11 cellular contexts compared by ENCODE assay signal in the genomic region with DNA sequence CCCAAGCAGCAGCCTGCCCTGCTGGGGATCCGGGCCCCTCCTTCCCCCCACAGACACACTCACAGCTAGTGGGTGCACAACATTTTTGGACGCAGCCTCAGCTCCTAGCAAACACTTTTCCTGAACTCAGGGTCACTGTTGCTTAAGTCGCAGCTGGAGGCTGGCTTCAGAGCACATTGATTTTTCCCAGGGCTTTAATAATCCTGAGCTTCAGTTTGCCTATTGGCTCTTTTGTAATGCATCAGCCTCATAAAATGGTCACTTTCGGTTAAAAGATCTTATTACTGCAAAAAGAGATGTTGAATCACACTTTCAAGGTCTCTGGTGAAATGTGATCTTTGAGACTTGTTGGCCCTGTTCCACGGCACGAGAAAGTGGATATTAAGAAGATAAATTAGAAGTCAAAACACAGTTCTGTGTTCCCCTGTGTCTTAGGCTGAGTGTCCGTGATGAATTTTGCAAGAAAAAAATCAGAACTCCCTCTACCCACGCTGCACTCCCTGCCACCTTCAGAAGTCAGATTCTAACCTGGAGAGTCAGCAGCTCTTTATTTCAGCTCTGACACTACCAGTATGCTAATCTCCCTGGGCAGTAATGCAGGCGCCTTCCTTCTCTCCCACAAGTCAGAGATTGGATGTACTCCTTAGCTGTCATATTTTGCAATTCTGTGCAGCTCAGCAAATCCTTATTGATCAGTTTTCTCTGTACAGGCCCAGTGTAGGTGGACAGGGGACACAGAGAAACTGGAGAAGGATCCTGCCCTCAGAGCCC.
DNase-seq lines count a peak whose midpoint lies in the region; ATAC-seq and TF ChIP-seq lines count a peak whose summit lies in the region.
"Had no signal": no experiment of that assay in that cellular context is flagged by ENCODE, and none has a peak within 500 bp of the region (broad histone marks: within the 10 kb centered on the region; RNA-seq: fewer than 3 reads in every experiment).

No MANE protein-coding gene starts in this region.

- TF ChIP-seq RAD21 in liver (IDR thresholded peaks at IDR 0.05), result peak; percentile 38 to 71

- H3K9me3 ChIP-seq in liver (ENCODE audit: control insufficient read depth in 4 of 4, low read length in 3 of 4), result no peaks in the 10 kb centered on the region
- H3K9me3 ChIP-seq in upper lobe of right lung, result no peaks in the 10 kb centered on the region

- DNase-seq in HEK293T (ENCODE audit: extremely low spot score) (peak; percentile 9), astrocyte of the cerebellum (ENCODE audit: low read depth) (peak; percentile 13), upper lobe of right lung (no peak), NCI-H1694 treated with DMSO at 0.1 percent for 48 hours (lab: John Stamatoyannopoulos, UW) (no peak), DMS153 treated with DMSO at 0.1 percent for 48 hours (lab: John Stamatoyannopoulos, UW; ENCODE audit: unreplicated experiment) (no peak)
- DNase-seq: activated CD8-positive, alpha-beta memory T cell treated with anti-CD3 and anti-CD28 coated beads, Interleukin-2, amount 10 ng/mL, durations not matched to agents 7 days and 5 days; anterior cingulate cortex; DMS79 treated with DMSO at 0.1 percent for 48 hours; OCI-M1 had no signal

- H3K4me1 ChIP-seq in liver (ENCODE audit: control insufficient read depth in 4 of 4, insufficient read depth in 4 of 4, low read length in 3 of 4) (peaks cover 3 to 31% (median 21%) of the 10 kb centered on the region in 4 donors), upper lobe of right lung (peaks cover 4% of the 10 kb centered on the region)

- in situ Hi-C loops in astrocyte of the cerebellum (cut with HindIII; ENCODE audit: low sequenced_read_pairs), result no loop called here

- TF ChIP-seq CTCF in astrocyte of the cerebellum (IDR thresholded peaks at IDR 0.05; ENCODE audit: low read depth, low read length, missing control alignments) (no peak), liver (IDR thresholded peaks at IDR 0.05; ENCODE audit: low read depth, low read length, missing input control) (no peak), upper lobe of right lung (IDR thresholded peaks at IDR 0.05) (no peak)

- H3K27me3 ChIP-seq in liver (ENCODE audit: control insufficient read depth in 4 of 4, insufficient read depth in 4 of 4, low read length in 3 of 4) (no peaks in the 10 kb centered on the region), upper lobe of right lung (no peaks in the 10 kb centered on the region)

- 20% methylated on average over 9 of the region's 9 CpGs for WGBS in liver

- H3K36me3 ChIP-seq in liver (ENCODE audit: control insufficient read depth in 4 of 4, insufficient read depth in 3 of 4, low read depth in 1 of 4, low read length in 3 of 4) (no peaks in the 10 kb centered on the region), upper lobe of right lung (no peaks in the 10 kb centered on the region)

- POLR2A ChIA-PET in HEK293T (lab: Yijun Ruan, JAX), result no interaction called here

- CTCF ChIA-PET in HEK293T (lab: Yijun Ruan, JAX), result no interaction called here

- intact Hi-C loops in upper lobe of right lung (cut with DNase I), result no loop called here

- ATAC-seq in upper lobe of right lung, result peak; percentile 49
- no peak for ATAC-seq in GM21619 (IDR thresholded peaks at IDR 0.05; ENCODE audit: unreplicated experiment)
- ATAC-seq: activated CD8-positive, alpha-beta memory T cell treated with anti-CD3 and anti-CD28 coated beads, Interleukin-2, amount 10 ng/mL, durations not matched to agents 7 days and 5 days had no signal

- H3K27ac ChIP-seq in liver (ENCODE audit: low read depth in 1 of 2, low read length in 2 of 2) (peak overlapping the region; percentile 60 to 71), upper lobe of right lung (no peak overlapping the region)

- H3K9ac ChIP-seq in liver (ENCODE audit: low read depth in 1 of 2, low read length in 2 of 2), result no peak overlapping the region

- H3K4me3 ChIP-seq in astrocyte of the cerebellum (ENCODE audit: low read depth, low read length), result no peak overlapping the region
- no peak overlapping the region for H3K4me3 ChIP-seq in liver (ENCODE audit: low read depth in 1 of 3, low read length in 3 of 3)
- H3K4me3 ChIP-seq in upper lobe of right lung, result no peak overlapping the region

TF ChIP-seq in HEK293T, 16 proteins besides CTCF, POLR2A, EP300 and RAD21:
- TF ChIP-seq ARNT (IDR thresholded peaks at IDR 0.05) (no peak), TARDBP (IDR thresholded peaks at IDR 0.05) (no peak), FOXM1 (IDR thresholded peaks at IDR 0.05; ENCODE audit: borderline replicate concordance) (no peak), L3MBTL2 (conservative IDR thresholded peaks at IDR 0.05) (no peak), SP1 (IDR thresholded peaks at IDR 0.05) (no peak), ELF4 (IDR thresholded peaks at IDR 0.05) (no peak), CTBP1 (IDR thresholded peaks at IDR 0.05; ENCODE audit: borderline replicate concordance) (no peak)
- TF ChIP-seq, protein P1, sequence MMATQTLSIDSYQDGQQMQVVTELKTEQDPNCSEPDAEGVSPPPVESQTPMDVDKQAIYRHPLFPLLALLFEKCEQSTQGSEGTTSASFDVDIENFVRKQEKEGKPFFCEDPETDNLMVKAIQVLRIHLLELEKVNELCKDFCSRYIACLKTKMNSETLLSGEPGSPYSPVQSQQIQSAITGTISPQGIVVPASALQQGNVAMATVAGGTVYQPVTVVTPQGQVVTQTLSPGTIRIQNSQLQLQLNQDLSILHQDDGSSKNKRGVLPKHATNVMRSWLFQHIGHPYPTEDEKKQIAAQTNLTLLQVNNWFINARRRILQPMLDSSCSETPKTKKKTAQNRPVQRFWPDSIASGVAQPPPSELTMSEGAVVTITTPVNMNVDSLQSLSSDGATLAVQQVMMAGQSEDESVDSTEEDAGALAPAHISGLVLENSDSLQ (IDR thresholded peaks at IDR 0.05), result no peak

TF ChIP-seq in liver, 16 proteins besides CTCF, POLR2A, EP300 and RAD21:
- TF ChIP-seq RXRA (IDR thresholded peaks at IDR 0.05), result peak; percentile 76 to 89
- peak; percentile 89 for TF ChIP-seq SP1 (IDR thresholded peaks at IDR 0.05)
- TF ChIP-seq HNF4G (IDR thresholded peaks at IDR 0.05), result peak; percentile 43
- TF ChIP-seq ATF3 (IDR thresholded peaks at IDR 0.05), result peak; percentile 63
- peak; percentile 31 for TF ChIP-seq YY1 (IDR thresholded peaks at IDR 0.05)
- no peak for TF ChIP-seq GABPA (IDR thresholded peaks at IDR 0.05 in 1 of 2, conservative IDR thresholded peaks at IDR 0.05 in 1 of 2)
- peak; percentile 36 for TF ChIP-seq MAX (IDR thresholded peaks at IDR 0.05)
- no peak for TF ChIP-seq EGR1 (IDR thresholded peaks at IDR 0.05; ENCODE audit: low read depth in 2 of 2)
- no peak for TF ChIP-seq TAF1 (conservative IDR thresholded peaks at IDR 0.05)
- peak; percentile 52 for TF ChIP-seq REST (IDR thresholded peaks at IDR 0.05)
- TF ChIP-seq JUND (IDR thresholded peaks at IDR 0.05), result peak; percentile 33 to 64
- TF ChIP-seq NR2F2 (IDR thresholded peaks at IDR 0.05), result peak; percentile 95
- TF ChIP-seq ZBTB33 (IDR thresholded peaks at IDR 0.05), result peak; percentile 36
- TF ChIP-seq HNF4A (conservative IDR thresholded peaks at IDR 0.05), result peak; percentile 62 to 88
- TF ChIP-seq FOXA2 (IDR thresholded peaks at IDR 0.05), result no peak
- TF ChIP-seq FOXA1 (IDR thresholded peaks at IDR 0.05), result peak; percentile 32

Comparison
In these comparisons a context has a peak if more than half of its experiments do, and no peak if none do; other contexts are left out.
1. DNase-seq: peak in HEK293T (single experiment) and astrocyte of the cerebellum (single experiment); none in upper lobe of right lung (single experiment), NCI-H1694 treated with DMSO at 0.1 percent for 48 hours (single experiment) and DMS153 treated with DMSO at 0.1 percent for 48 hours (single experiment).